23 cellular contexts compared by ENCODE assay signal in the genomic region with DNA sequence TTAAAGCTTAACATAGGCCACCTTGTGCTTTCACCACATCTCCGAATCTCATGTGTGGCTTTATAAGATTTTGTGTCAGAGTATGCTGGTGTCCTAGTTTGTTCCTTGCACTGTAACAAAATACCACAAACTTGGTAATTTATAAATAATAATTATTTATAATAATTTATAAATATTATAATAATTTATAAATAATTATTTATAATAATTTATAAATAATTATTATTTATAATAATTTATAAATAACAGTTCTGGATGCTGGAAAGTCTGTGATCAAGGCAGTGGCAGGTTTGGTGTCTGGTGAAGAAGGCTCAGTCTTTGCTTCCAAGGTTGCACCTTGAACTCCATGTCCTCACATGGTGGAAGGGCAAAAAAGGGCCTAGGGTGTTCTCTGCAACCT.
"Had no signal": no experiment of that assay in that cellular context is flagged by ENCODE, and none has a peak within 500 bp of the region (broad histone marks: within the 10 kb centered on the region; RNA-seq: fewer than 3 reads in every experiment).

No MANE protein-coding gene starts in this region.

- H3K36me3 Mint-ChIP-seq: immature natural killer cell, mesothelial cell of epicardium, naive B cell had no signal

- DNase-seq: dermis blood vessel endothelial cell; dorsolateral prefrontal cortex; effector CD4-positive, alpha-beta T cell; effector memory CD4-positive, alpha-beta T cell; foreskin keratinocyte; heart left ventricle; hypothalamus; immature natural killer cell; islet precursor cell; left cardiac atrium; left lung; left ventricle myocardium superior; lower lobe of right lung; mesenchymal stem cell; mucosa of descending colon; naive B cell had no signal

- H3K4me3 ChIP-seq: coronary artery, dorsolateral prefrontal cortex, esophagus muscularis mucosa, gastroesophageal sphincter, heart left ventricle, hepatocyte, left lung, lower lobe of right lung, mucosa of descending colon had no signal

- H3K27ac Mint-ChIP-seq: immature natural killer cell, mesothelial cell of epicardium, naive B cell had no signal

- H3K4me1 ChIP-seq: foreskin keratinocyte, lower lobe of right lung had no signal

- H3K9me3 Mint-ChIP-seq: immature natural killer cell, mesothelial cell of epicardium, naive B cell had no signal

- H3K4me1 Mint-ChIP-seq: immature natural killer cell had no signal

- H3K27me3 ChIP-seq: dorsolateral prefrontal cortex, esophagus muscularis mucosa, foreskin keratinocyte, gastroesophageal sphincter, heart left ventricle, hepatocyte, left lung had no signal

- FAIRE-seq: endothelial cell of umbilical vein, frontal cortex had no signal

- H3K4me3 Mint-ChIP-seq: mesothelial cell of epicardium, naive B cell had no signal

- ATAC-seq: foreskin keratinocyte, gastroesophageal sphincter, heart left ventricle, left cardiac atrium, left lung, left ventricle myocardium superior, lower lobe of right lung, mucosa of descending colon had no signal

- H3K27me3 Mint-ChIP-seq: naive B cell had no signal

- H3K36me3 ChIP-seq: esophagus muscularis mucosa, gastroesophageal sphincter, heart left ventricle, left lung, lower lobe of right lung had no signal

- H3K27ac ChIP-seq: coronary artery, dorsolateral prefrontal cortex, esophagus muscularis mucosa, foreskin keratinocyte, gastroesophageal sphincter, heart left ventricle, hepatocyte, left lung, lower lobe of right lung had no signal

- H3K9me3 ChIP-seq: esophagus muscularis mucosa, gastroesophageal sphincter, heart left ventricle, left lung, lower lobe of right lung, mucosa of descending colon had no signal
